1 cellular context compared by ENCODE assay signal in genomic region chr14:71005076-71005475, GRCh38.
TF ChIP-seq lines count a peak whose summit lies in the region.

No MANE protein-coding gene starts in this region.

TF ChIP-seq in HCT116, 20 proteins besides CTCF, POLR2A, EP300 and RAD21 (continued from another document):
- TF ChIP-seq, protein P1, sequence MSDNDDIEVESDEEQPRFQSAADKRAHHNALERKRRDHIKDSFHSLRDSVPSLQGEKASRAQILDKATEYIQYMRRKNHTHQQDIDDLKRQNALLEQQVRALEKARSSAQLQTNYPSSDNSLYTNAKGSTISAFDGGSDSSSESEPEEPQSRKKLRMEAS (IDR thresholded peaks at IDR 0.05): no peak
- TF ChIP-seq REST (IDR thresholded peaks at IDR 0.05; ENCODE audit: low read depth): no peak
- no peak for TF ChIP-seq ATF3 (IDR thresholded peaks at IDR 0.05)
- no peak for TF ChIP-seq POLR2AphosphoS5 (IDR thresholded peaks at IDR 0.05; ENCODE audit: low read depth, low read length)
- no peak for TF ChIP-seq ZNF274 (IDR thresholded peaks at IDR 0.05; ENCODE audit: low read depth, low read length)
- no peak for TF ChIP-seq ELF1 (IDR thresholded peaks at IDR 0.05; ENCODE audit: borderline replicate concordance, low read depth)
- no peak for TF ChIP-seq JUND (IDR thresholded peaks at IDR 0.05)
- TF ChIP-seq ZBTB33 (IDR thresholded peaks at IDR 0.05; ENCODE audit: extremely low read depth, insufficient replicate concordance, low read length): no peak
- TF ChIP-seq TCF7L2 (IDR thresholded peaks at IDR 0.05; ENCODE audit: borderline replicate concordance, extremely low read depth, insufficient read depth, insufficient read length): no peak
- TF ChIP-seq YY1 (IDR thresholded peaks at IDR 0.05; ENCODE audit: extremely low read depth, insufficient replicate concordance, low read depth, low read length): no peak
- TF ChIP-seq EZH2 (IDR thresholded peaks at IDR 0.05): no peak
- TF ChIP-seq FOSL1 (IDR thresholded peaks at IDR 0.05; ENCODE audit: low read depth): no peak
- no peak for TF ChIP-seq SRF (IDR thresholded peaks at IDR 0.05; ENCODE audit: low read depth)
- no peak for TF ChIP-seq EZH2phosphoT487 (IDR thresholded peaks at IDR 0.05; ENCODE audit: borderline replicate concordance)
- TF ChIP-seq CEBPB (IDR thresholded peaks at IDR 0.05; ENCODE audit: low read depth): no peak
- no peak for TF ChIP-seq EGR1 (IDR thresholded peaks at IDR 0.05; ENCODE audit: low read depth)
- no peak for TF ChIP-seq ZFX (IDR thresholded peaks at IDR 0.05)
